16 cellular contexts compared by ENCODE assay signal in genomic region chr17:42065201-42065600, GRCh38.
"Had no signal": no experiment of that assay in that cellular context is flagged by ENCODE, and none has a peak within 500 bp of the region (broad histone marks: within the 10 kb centered on the region; RNA-seq: fewer than 3 reads in every experiment).

No MANE protein-coding gene starts in this region.

- H3K4me3 Mint-ChIP-seq: mesothelial cell of epicardium had no signal

- H3K4me1 ChIP-seq: adrenal gland, uterus had no signal

- H3K27me3 ChIP-seq: adrenal gland, uterus had no signal

- DNase-seq: activated naive CD4-positive, alpha-beta T cell; activated T-cell treated with anti-CD3 and anti-CD28 coated beads, Interleukin-2, amount 50 U/mL, for 48 hours; adrenal gland; central memory CD4-positive, alpha-beta T cell; cortex of kidney; effector memory CD4-positive, alpha-beta T cell; erythroblast; hippocampal formation; left cardiac atrium; lower lobe of right lung; retina; SW 1271; T1000; uterus had no signal

- H3K36me3 Mint-ChIP-seq: mesothelial cell of epicardium had no signal

- H3K9me3 ChIP-seq: adrenal gland, lower lobe of right lung, neutrophil, uterus had no signal

- ATAC-seq: left cardiac atrium, lower lobe of right lung had no signal

- H3K36me3 ChIP-seq: adrenal gland, lower lobe of right lung, neutrophil, uterus had no signal

- H3K27ac ChIP-seq: adrenal gland, lower lobe of right lung, neutrophil, uterus had no signal

- H3K9me3 Mint-ChIP-seq: mesothelial cell of epicardium had no signal

- H3K4me3 ChIP-seq: adrenal gland, lower lobe of right lung, uterus had no signal

- H3K27ac Mint-ChIP-seq: mesothelial cell of epicardium had no signal
